8 cellular contexts compared by ENCODE assay signal in the genomic region with DNA sequence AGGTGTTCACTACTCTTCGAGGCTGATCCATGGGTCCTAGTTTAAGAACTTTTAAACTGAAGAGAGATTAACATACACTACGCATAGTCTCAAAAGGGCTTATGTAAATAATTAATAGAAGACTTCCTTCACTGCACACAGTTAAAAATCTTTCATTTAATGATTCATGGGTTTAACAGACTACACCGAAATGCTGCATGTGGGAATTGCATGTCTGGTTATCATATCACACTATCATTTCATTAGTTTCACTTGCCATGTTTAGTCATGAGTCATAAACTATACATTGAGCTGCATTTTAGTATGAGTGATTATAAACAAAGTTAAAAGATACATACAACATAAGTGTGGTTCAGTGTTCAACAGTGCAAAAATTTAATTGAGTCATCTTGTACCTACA. TPM values are rescaled to one million over a fixed set of nuclear protein-coding genes. Genes with fewer than 3 reads are reported as not detected.
DNase-seq lines count a peak whose midpoint lies in the region; ATAC-seq lines count a peak whose summit lies in the region.

No MANE protein-coding gene starts in this region.

- peak overlapping the region; percentile 64 for H3K27ac Mint-ChIP-seq in activated T-cell treated with anti-CD3 and anti-CD28 coated beads, Interleukin-2, amount 50 U/mL, for 72 hours
- H3K27ac Mint-ChIP-seq in T-helper 17 cell, result peak overlapping the region; percentile 72
- H3K27ac Mint-ChIP-seq in stimulated activated naive B cell treated with anti-CD40 and anti-IgM and Interleukin-4, amounts not matched to agents 10 μg/mL and 1 μg/mL and 100 μg/mL, for 72 hours, result no peak overlapping the region

- peak in 1 of 2 donors; percentile 10 for DNase-seq in activated T-cell treated with anti-CD3 and anti-CD28 coated beads, Interleukin-2, amount 50 U/mL, for 72 hours
- DNase-seq in activated T-cell treated with anti-CD3 and anti-CD28 coated beads, Interleukin-2, amount 50 U/mL, for 48 hours, result no peak
- no peak for DNase-seq in T-helper 17 cell
- DNase-seq in stimulated activated naive B cell treated with anti-CD40 and anti-IgM and Interleukin-4, amounts not matched to agents 10 μg/mL and 1 μg/mL and 100 μg/mL, for 72 hours, result no peak
- no peak for DNase-seq in GOT3 (lab: John Stamatoyannopoulos, UW)
- no peak for DNase-seq in stimulated activated CD4-positive, alpha-beta T cell treated with anti-CD3 and anti-CD28 coated beads, Interleukin-2, amount 100 ng/mL, for 48 hours
- DNase-seq in SHP77 (lab: John Stamatoyannopoulos, UW), result no peak

- H3K9me3 ChIP-seq in T-helper 17 cell (ENCODE audit: control insufficient read depth, low read length, poor library complexity, severe bottlenecking), result no peaks in the 10 kb centered on the region

- peaks cover 6 to 47% of the 10 kb centered on the region in 2 donors for H3K36me3 Mint-ChIP-seq in activated T-cell treated with anti-CD3 and anti-CD28 coated beads, Interleukin-2, amount 50 U/mL, for 72 hours (ENCODE audit: insufficient read depth in 2 of 2)
- H3K36me3 Mint-ChIP-seq in T-helper 17 cell (ENCODE audit: low read depth), result peaks cover 3% of the 10 kb centered on the region
- H3K36me3 Mint-ChIP-seq in stimulated activated naive B cell treated with anti-CD40 and anti-IgM and Interleukin-4, amounts not matched to agents 10 μg/mL and 1 μg/mL and 100 μg/mL, for 72 hours, result peaks cover 16 to 23% of the 10 kb centered on the region in 2 donors

- H3K4me3 Mint-ChIP-seq in activated T-cell treated with anti-CD3 and anti-CD28 coated beads, Interleukin-2, amount 50 U/mL, for 72 hours, result peak overlapping the region; percentile 55 to 60
- no peak overlapping the region for H3K4me3 Mint-ChIP-seq in T-helper 17 cell
- H3K4me3 Mint-ChIP-seq in stimulated activated naive B cell treated with anti-CD40 and anti-IgM and Interleukin-4, amounts not matched to agents 10 μg/mL and 1 μg/mL and 100 μg/mL, for 72 hours, result no peak overlapping the region

- H3K4me1 Mint-ChIP-seq in activated T-cell treated with anti-CD3 and anti-CD28 coated beads, Interleukin-2, amount 50 U/mL, for 72 hours (ENCODE audit: low read depth), result peaks cover 62% of the 10 kb centered on the region
- H3K4me1 Mint-ChIP-seq in T-helper 17 cell, result peaks cover 14% of the 10 kb centered on the region
- H3K4me1 Mint-ChIP-seq in stimulated activated naive B cell treated with anti-CD40 and anti-IgM and Interleukin-4, amounts not matched to agents 10 μg/mL and 1 μg/mL and 100 μg/mL, for 72 hours, result peaks cover 2 to 4% of the 10 kb centered on the region in 2 donors

- no peaks in the 10 kb centered on the region for H3K27me3 Mint-ChIP-seq in activated T-cell treated with anti-CD3 and anti-CD28 coated beads, Interleukin-2, amount 50 U/mL, for 72 hours (ENCODE audit: low read depth)
- no peaks in the 10 kb centered on the region for H3K27me3 Mint-ChIP-seq in T-helper 17 cell
- H3K27me3 Mint-ChIP-seq in stimulated activated naive B cell treated with anti-CD40 and anti-IgM and Interleukin-4, amounts not matched to agents 10 μg/mL and 1 μg/mL and 100 μg/mL, for 72 hours, result no peaks in the 10 kb centered on the region

- no peaks in the 10 kb centered on the region for H3K9me3 Mint-ChIP-seq in activated T-cell treated with anti-CD3 and anti-CD28 coated beads, Interleukin-2, amount 50 U/mL, for 72 hours
- H3K9me3 Mint-ChIP-seq in stimulated activated naive B cell treated with anti-CD40 and anti-IgM and Interleukin-4, amounts not matched to agents 10 μg/mL and 1 μg/mL and 100 μg/mL, for 72 hours, result no peaks in the 10 kb centered on the region

- ATAC-seq in activated T-cell treated with anti-CD3 and anti-CD28 coated beads, Interleukin-2, amount 50 U/mL, for 72 hours (replicated peaks in 1 of 2), result peak; percentile 86 to 91
- ATAC-seq in HG02840 (IDR thresholded peaks at IDR 0.05; ENCODE audit: low FRiP score, unreplicated experiment) (peak; percentile 88), T-helper 17 cell (peak; percentile 17)
- peak; percentile 55 to 71 for ATAC-seq in stimulated activated naive B cell treated with anti-CD40 and anti-IgM and Interleukin-4, amounts not matched to agents 10 μg/mL and 1 μg/mL and 100 μg/mL, for 72 hours (replicated peaks)

RNA-seq across cellular contexts. Expression of a gene that starts 31.2 kb away (rescaled TPM):
- total RNA-seq in activated T-cell treated with anti-CD3 and anti-CD28 coated beads, Interleukin-2, amount 50 U/mL, for 72 hours, result 100 to 1,000 TPM; 269 to 288 TPM
- 100 to 1,000 TPM; 264 to 292 TPM for total RNA-seq in T-helper 17 cell

Comparison
In these comparisons a context has a peak if more than half of its experiments do, and no peak if none do; other contexts are left out.
1. ATAC-seq: peak in every context shown above with its lines; median percentile 88 in activated T-cell treated with anti-CD3 and anti-CD28 coated beads, Interleukin-2, amount 50 U/mL, for 72 hours; 88 in HG02840; 63 in stimulated activated naive B cell treated with anti-CD40 and anti-IgM and Interleukin-4, amounts not matched to agents 10 μg/mL and 1 μg/mL and 100 μg/mL, for 72 hours; 17 in T-helper 17 cell.
2. H3K4me3 Mint-ChIP-seq: peak in activated T-cell treated with anti-CD3 and anti-CD28 coated beads, Interleukin-2, amount 50 U/mL, for 72 hours (2 of 2); none in T-helper 17 cell (single experiment) and stimulated activated naive B cell treated with anti-CD40 and anti-IgM and Interleukin-4, amounts not matched to agents 10 μg/mL and 1 μg/mL and 100 μg/mL, for 72 hours (0 of 2).